Comparison of ENCODE assay signal across 24 cellular contexts in genomic region chr20:42739692-42740091, GRCh38.
"Had no signal": no experiment of that assay in that cellular context is flagged by ENCODE, and none has a peak within 500 bp of the region (broad histone marks: within the 10 kb centered on the region; RNA-seq: fewer than 3 reads in every experiment).

No MANE protein-coding gene starts in this region.

- H3K4me1 ChIP-seq: ascending aorta had no signal

- H3K9me3 ChIP-seq: ascending aorta had no signal

- DNase-seq: activated CD4-positive, alpha-beta memory T cell treated with anti-CD3 and anti-CD28 coated beads for 36 hours; activated CD4-positive, alpha-beta T cell treated with anti-CD3 and anti-CD28 coated beads for 36 hours; activated CD4-positive, alpha-beta T cell treated with anti-CD3 and anti-CD28 coated beads, Interleukin-2, amount 10 ng/mL, durations not matched to agents 24 days and 14 days; activated CD4-positive, CD25-positive, alpha-beta regulatory T cell; activated CD4-positive, CD25-positive, alpha-beta regulatory T cell treated with anti-CD3 and anti-CD28 coated beads, Interleukin-2, amount 50 U/mL, for 72 hours; activated CD8-positive, alpha-beta memory T cell treated with anti-CD3 and anti-CD28 coated beads, Interleukin-2, amount 10 ng/mL, durations not matched to agents 7 days and 5 days; activated CD8-positive, alpha-beta memory T cell treated with anti-CD3 and anti-CD28 coated beads, Interleukin-2, amount 50 U/mL, for 4 hours; activated CD8-positive, alpha-beta T cell treated with anti-CD3 and anti-CD28 coated beads, Interleukin-2, amount 10 ng/mL, durations not matched to agents 7 days and 5 days; activated effector memory CD4-positive, alpha-beta T cell treated with anti-CD3 and anti-CD28 coated beads, Interleukin-2, amount 50 U/mL, for 16 hours; activated naive CD4-positive, alpha-beta T cell treated with anti-CD3 and anti-CD28 coated beads, Interleukin-2, amount 10 ng/mL, durations not matched to agents 7 days and 5 days; activated naive CD8-positive, alpha-beta T cell treated with anti-CD3 and anti-CD28 coated beads, Interleukin-2, amount 10 ng/mL, durations not matched to agents 7 days and 5 days; activated T-cell treated with anti-CD3 and anti-CD28 coated beads, Interleukin-2, amount 50 U/mL, for 1 hour; activated T-cell treated with anti-CD3 and anti-CD28 coated beads, Interleukin-2, amount 50 U/mL, for 48 hours; effector memory CD4-positive, alpha-beta T cell; endodermal cell; foreskin fibroblast; T-helper 1 cell; T-helper 17 cell; T1000 had no signal

- H3K27me3 ChIP-seq: ascending aorta, dorsolateral prefrontal cortex had no signal

- H3K4me3 ChIP-seq: ascending aorta, coronary artery, dorsolateral prefrontal cortex had no signal

- ATAC-seq: activated CD4-positive, alpha-beta T cell treated with anti-CD3 and anti-CD28 coated beads for 36 hours; activated CD8-positive, alpha-beta memory T cell treated with anti-CD3 and anti-CD28 coated beads, Interleukin-2, amount 10 ng/mL, durations not matched to agents 7 days and 5 days; activated CD8-positive, alpha-beta T cell treated with anti-CD3 and anti-CD28 coated beads, Interleukin-2, amount 10 ng/mL, durations not matched to agents 7 days and 5 days; activated naive CD4-positive, alpha-beta T cell treated with anti-CD3 and anti-CD28 coated beads, Interleukin-2, amount 50 U/mL, for 72 hours; esophagus mucosa; T-helper 17 cell had no signal

- H3K36me3 ChIP-seq: ascending aorta had no signal

- H3K27ac ChIP-seq: ascending aorta, coronary artery, dorsolateral prefrontal cortex had no signal
